In the genomic region with DNA sequence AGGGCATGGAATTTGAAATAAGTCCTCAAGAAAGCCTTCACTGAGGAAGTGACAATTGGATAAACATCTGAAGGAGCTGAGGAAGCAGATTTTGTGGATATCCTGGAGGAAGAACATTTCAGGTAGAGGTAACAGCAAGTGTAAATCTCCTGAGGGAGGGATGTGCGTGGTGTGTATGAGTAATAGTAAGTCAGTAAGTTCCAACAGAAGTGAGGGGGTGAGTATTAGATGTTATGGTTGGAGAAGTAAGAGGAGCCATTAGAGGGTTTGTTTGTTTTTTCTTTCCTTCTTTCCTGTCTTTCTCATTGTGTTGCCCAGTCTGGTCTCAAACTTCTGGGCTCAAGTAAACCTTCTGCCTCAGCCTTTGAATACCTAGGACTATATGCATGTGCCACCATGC, we compare ENCODE assay signal across 27 cellular contexts. TPM values are rescaled to one million over a fixed set of nuclear protein-coding genes. Genes with fewer than 3 reads are reported as not detected.
DNase-seq lines count a peak whose midpoint lies in the region; ATAC-seq, FAIRE-seq and TF ChIP-seq lines count a peak whose summit lies in the region.
"Had no signal": no experiment of that assay in that cellular context is flagged by ENCODE, and none has a peak within 500 bp of the region (broad histone marks: within the 10 kb centered on the region; RNA-seq: fewer than 3 reads in every experiment).

No MANE protein-coding gene starts in this region.

- H3K4me3 ChIP-seq in AG04450 (ENCODE audit: low read depth, low read length) (no peak overlapping the region), astrocyte (ENCODE audit: insufficient read depth, low read depth, low read length) (no peak overlapping the region)
- H3K4me3 ChIP-seq: HAP-1, K562, SK-N-MC had no signal

- no peak overlapping the region for H3K4me2 ChIP-seq in astrocyte (ENCODE audit: low read length)

- H3K36me3 Mint-ChIP-seq in HFFc6 (ENCODE audit: low read depth) (no peaks in the 10 kb centered on the region), astrocyte (ENCODE audit: low read depth, unreplicated experiment) (no peaks in the 10 kb centered on the region)

- intact Hi-C loops in left cardiac atrium (cut with DNase I) = no loop called here

- peak; percentile 73 for ATAC-seq in foreskin keratinocyte
- no peak for ATAC-seq in GM19452 (IDR thresholded peaks at IDR 0.05; ENCODE audit: unreplicated experiment)
- ATAC-seq in left cardiac atrium = no peak
- ATAC-seq: HepG2, K562 had no signal

- no peak overlapping the region for H3K4me3 Mint-ChIP-seq in HFFc6
- H3K4me3 Mint-ChIP-seq in astrocyte (ENCODE audit: unreplicated experiment) = no peak overlapping the region

- TF ChIP-seq CTCF in AG04450 (IDR thresholded peaks at IDR 0.05; ENCODE audit: low read depth, low read length) (no peak), HFFc6 (IDR thresholded peaks at IDR 0.05) (no peak), astrocyte (IDR thresholded peaks at IDR 0.05; ENCODE audit: insufficient read depth, low read depth, low read length) (no peak), foreskin keratinocyte (conservative IDR thresholded peaks at IDR 0.05) (no peak)

- H3K4me1 Mint-ChIP-seq in HFFc6 (ENCODE audit: low read depth) (peaks cover 8% of the 10 kb centered on the region; the same call in 1 of the 2 replicates), astrocyte (ENCODE audit: low read depth, unreplicated experiment) (peaks cover 2% of the 10 kb centered on the region)

- H3K27ac ChIP-seq in AG04450 (ENCODE audit: low read depth, low read length) (no peak overlapping the region), astrocyte (ENCODE audit: low read depth, low read length) (no peak overlapping the region), foreskin keratinocyte (no peak overlapping the region)
- H3K27ac ChIP-seq: RWPE1, SK-N-MC had no signal

- H3K27me3 ChIP-seq in AG04450 (ENCODE audit: control insufficient read depth, insufficient read depth, low read length) (no peaks in the 10 kb centered on the region), astrocyte (ENCODE audit: insufficient read depth, low read length) (no peaks in the 10 kb centered on the region), foreskin keratinocyte (no peaks in the 10 kb centered on the region)

- no peaks in the 10 kb centered on the region for H4K20me1 ChIP-seq in astrocyte (ENCODE audit: insufficient read depth, low read length)

- no peak overlapping the region for H2AFZ ChIP-seq in astrocyte (ENCODE audit: low read depth, low read length)

- no peaks in the 10 kb centered on the region for H3K79me2 ChIP-seq in astrocyte (ENCODE audit: insufficient read depth, low read length)

- no peaks in the 10 kb centered on the region for H3K4me1 ChIP-seq in astrocyte (ENCODE audit: insufficient read depth, low read length)
- no peaks in the 10 kb centered on the region for H3K4me1 ChIP-seq in foreskin keratinocyte
- H3K4me1 ChIP-seq: HAP-1 had no signal

- no peak overlapping the region for H3K9ac ChIP-seq in astrocyte (ENCODE audit: low read length)

- DNase-seq in AG04450 (ENCODE audit: low read depth, low spot score) = peak; percentile 6
- peak; percentile 2 for DNase-seq in HFFc6
- DNase-seq in astrocyte (ENCODE audit: low read depth) = peak; percentile 25
- DNase-seq in foreskin keratinocyte = peak in 1 of 2 donors; percentile 20
- DNase-seq in NCI-H1417 treated with DMSO at 0.1 percent for 48 hours (lab: John Stamatoyannopoulos, UW) = no peak
- no peak for DNase-seq in left cardiac atrium
- no peak for DNase-seq in RKO (ENCODE audit: low spot score)
- DNase-seq: 8988T, ACHN, Calu3, DMS79 treated with DMSO at 0.1 percent for 48 hours, GOT3, Kasumi-1, MM.1S, NCI-H1417, NCI-H1694 treated with DMSO at 0.1 percent for 48 hours, NCI-H2081, NCI-H2227 treated with DMSO at 0.1 percent for 48 hours, NCI-H526 treated with DMSO at 0.1 percent for 48 hours, SHP77, SW 1271 had no signal

- FAIRE-seq in astrocyte (lab: Jason Lieb, UNC) = no peak
- FAIRE-seq: HepG2, K562 had no signal

- POLR2A ChIA-PET in AG04450 (lab: Yijun Ruan, JAX) = no interaction called here

- H3K27ac Mint-ChIP-seq in HFFc6 = no peak overlapping the region
- H3K27ac Mint-ChIP-seq in astrocyte (ENCODE audit: unreplicated experiment) = no peak overlapping the region

- H3K9me3 ChIP-seq in AG04450 (ENCODE audit: control insufficient read depth, insufficient read depth, low read length) (no peaks in the 10 kb centered on the region), astrocyte (ENCODE audit: insufficient read depth, low read depth, low read length) (no peaks in the 10 kb centered on the region)
- H3K9me3 ChIP-seq: HAP-1 had no signal

- no peaks in the 10 kb centered on the region for H3K36me3 ChIP-seq in astrocyte (ENCODE audit: insufficient read depth, low read length)
- H3K36me3 ChIP-seq: HAP-1 had no signal

- H3K9me3 Mint-ChIP-seq in HFFc6 (no peaks in the 10 kb centered on the region), astrocyte (ENCODE audit: unreplicated experiment) (no peaks in the 10 kb centered on the region)

- H3K27me3 Mint-ChIP-seq in HFFc6 (ENCODE audit: insufficient read depth) (peaks cover 2% of the 10 kb centered on the region; the same call in 1 of the 2 replicates), astrocyte (ENCODE audit: low read depth, unreplicated experiment) (no peaks in the 10 kb centered on the region)

- CTCF ChIA-PET in AG04450 (lab: Charles Lee) = interaction anchor here (2.4 kb wide), 1 partner anchor 355 kb away, joined by 11 read pairs; no protein-coding TSS in a partner anchor

RNA-seq across cellular contexts. Expression of a gene that starts 29.0 kb away (rescaled TPM):
- polyA plus RNA-seq in AG04450 (2011; rRNA removed) (7.7 and 8.6 TPM in 2 replicates), foreskin keratinocyte (3.2 and 3.4 TPM in 2 replicates)
- polyA minus RNA-seq in AG04450 (2011; rRNA and poly(A)+ RNA removed) = 5.8 and 7.0 TPM in 2 replicates
- 10 to 100 TPM; 11.9 to 16.5 (median 13.1) TPM for total RNA-seq in HFFc6 (2021; fragmentation: NEBNext Ultra II Directional; extraction: Animal tissue kit (Norgen Biotek cat#: 25700))
- total RNA-seq in astrocyte (15.0 and 16.4 TPM in 2 replicates), foreskin keratinocyte (6.0 and 6.3 TPM in 2 replicates), left cardiac atrium (1 to 10 TPM; 5.0 to 7.0 TPM)

Comparison
In these comparisons a context has a peak if more than half of its experiments do, and no peak if none do; other contexts are left out.
1. DNase-seq: peak in AG04450 (single experiment), HFFc6 (single experiment) and astrocyte (single experiment); none in NCI-H1417 treated with DMSO at 0.1 percent for 48 hours (single experiment), left cardiac atrium (single experiment) and RKO (single experiment).